8 cellular contexts compared by ENCODE assay signal in genomic region chr19:38792250-38793111, GRCh38. TPM values are rescaled to one million over a fixed set of nuclear protein-coding genes. Genes with fewer than 3 reads are reported as not detected.
DNase-seq lines count a peak whose midpoint lies in the region; ATAC-seq, FAIRE-seq and TF ChIP-seq lines count a peak whose summit lies in the region.

No MANE protein-coding gene starts in this region.

- DNase-seq in CD4-positive, alpha-beta memory T cell = peak in 3 of 5 donors; percentile 5 to 17 (median 15)
- DNase-seq in activated CD4-positive, alpha-beta T cell treated with anti-CD3 and anti-CD28 coated beads, Interleukin-2, amount 10 ng/mL, durations not matched to agents 7 days and 5 days = no peak
- DNase-seq in epithelial cell of esophagus (ENCODE audit: low read depth) (peak; percentile 38), pancreas (peak in 1 of 6 donors; percentile 46), HEK293T (ENCODE audit: extremely low spot score) (no peak), NCI-H524 treated with DMSO at 0.1 percent for 48 hours (lab: John Stamatoyannopoulos, UW) (no peak), cerebellum (ENCODE audit: low spot score) (no peak)

- peak overlapping the region; percentile 32 to 78 (median 74) for H3K4me3 Mint-ChIP-seq in CD4-positive, alpha-beta memory T cell
- H3K4me3 Mint-ChIP-seq in activated CD4-positive, alpha-beta T cell treated with anti-CD3 and anti-CD28 coated beads, Interleukin-2, amount 10 ng/mL, durations not matched to agents 7 days and 5 days = peak overlapping the region; percentile 25

- H3K27ac ChIP-seq in CD4-positive, alpha-beta memory T cell (ENCODE audit: low read depth, low read length) = no peak overlapping the region
- H3K27ac ChIP-seq in pancreas = no peak overlapping the region

- no peaks in the 10 kb centered on the region for H3K9me3 ChIP-seq in CD4-positive, alpha-beta memory T cell (ENCODE audit: control insufficient read depth in 1 of 2, low read length in 2 of 2)
- no peaks in the 10 kb centered on the region for H3K9me3 ChIP-seq in pancreas

- peak overlapping the region in 2 of 7 donors; percentile 65 to 84 for H3K27ac Mint-ChIP-seq in CD4-positive, alpha-beta memory T cell
- H3K27ac Mint-ChIP-seq in activated CD4-positive, alpha-beta T cell treated with anti-CD3 and anti-CD28 coated beads, Interleukin-2, amount 10 ng/mL, durations not matched to agents 7 days and 5 days = no peak overlapping the region

- WGBS in pancreas, 2 donors = 46 to 50% methylated on average over 58 to 65 of the region's 71 CpGs

- no peaks in the 10 kb centered on the region for H3K36me3 Mint-ChIP-seq in CD4-positive, alpha-beta memory T cell
- H3K36me3 Mint-ChIP-seq in activated CD4-positive, alpha-beta T cell treated with anti-CD3 and anti-CD28 coated beads, Interleukin-2, amount 10 ng/mL, durations not matched to agents 7 days and 5 days (ENCODE audit: low read depth) = no peaks in the 10 kb centered on the region

- intact Hi-C loops in CD4-positive, alpha-beta memory T cell (cut with micrococcal nuclease) = no loop called here
- intact Hi-C loops in pancreas (cut with DNase I) = loop anchor here in 1 of 3 donors (2.0 kb wide), 1 partner anchor 18 kb away; no protein-coding TSS in a partner anchor

- H3K4me3 ChIP-seq in CD4-positive, alpha-beta memory T cell (ENCODE audit: low read length in 2 of 2) = peak overlapping the region in 1 of 2 donors; percentile 14
- H3K4me3 ChIP-seq in epithelial cell of esophagus (ENCODE audit: low read length) = peak overlapping the region; percentile 14
- H3K4me3 ChIP-seq in pancreas = peak overlapping the region in 1 of 4 donors; percentile 25

- CTCF ChIA-PET in CD4-positive, alpha-beta memory T cell (lab: Charles Lee; ENCODE audit: partially characterized antibody) = interaction anchor here (1.0 kb wide), 2 partner anchors 23 to 77 kb away, joined by 3 to 5 read pairs; no protein-coding TSS in a partner anchor
- CTCF ChIA-PET in activated CD4-positive, alpha-beta T cell treated with anti-CD3 and anti-CD28 coated beads, Interleukin-2, amount 10 ng/mL, durations not matched to agents 7 days and 5 days (lab: Charles Lee) = interaction anchor here (1.0 to 1.9 kb wide), 3 partner anchors 15 to 23 kb away, joined by 3 to 6 read pairs (median 4); partner anchors contain the start of gene LGALS4
- CTCF ChIA-PET in HEK293T (lab: Yijun Ruan, JAX) = no interaction called here

- no peaks in the 10 kb centered on the region for H3K27me3 Mint-ChIP-seq in CD4-positive, alpha-beta memory T cell
- peaks cover 10% of the 10 kb centered on the region for H3K27me3 Mint-ChIP-seq in activated CD4-positive, alpha-beta T cell treated with anti-CD3 and anti-CD28 coated beads, Interleukin-2, amount 10 ng/mL, durations not matched to agents 7 days and 5 days

- no peaks in the 10 kb centered on the region for H3K36me3 ChIP-seq in CD4-positive, alpha-beta memory T cell (ENCODE audit: insufficient read depth, low read length)
- no peaks in the 10 kb centered on the region for H3K36me3 ChIP-seq in pancreas

- POLR2A ChIA-PET in CD4-positive, alpha-beta memory T cell (lab: Charles Lee; ENCODE audit: partially characterized antibody) = interaction anchor here (0.6 to 1.7 kb wide), 4 partner anchors 18 to 77 kb away, joined by 3 to 5 read pairs (median 4); partner anchors contain the start of gene ECH1
- POLR2A ChIA-PET in activated CD4-positive, alpha-beta T cell treated with anti-CD3 and anti-CD28 coated beads, Interleukin-2, amount 10 ng/mL, durations not matched to agents 7 days and 5 days (lab: Charles Lee) = interaction anchor here (0.7 kb wide), 1 partner anchor 108 kb away, joined by 3 read pairs; the partner anchor contains the start of gene NFKBIB
- POLR2A ChIA-PET in HEK293T (lab: Yijun Ruan, JAX) = no interaction called here

- peak; percentile 33 for TF ChIP-seq CTCF in epithelial cell of esophagus (IDR thresholded peaks at IDR 0.05; ENCODE audit: insufficient read depth, low read depth, low read length, missing control alignments)
- no peak for TF ChIP-seq CTCF in pancreas (IDR thresholded peaks at IDR 0.05)

- no peaks in the 10 kb centered on the region for H3K9me3 Mint-ChIP-seq in CD4-positive, alpha-beta memory T cell
- no peaks in the 10 kb centered on the region for H3K9me3 Mint-ChIP-seq in activated CD4-positive, alpha-beta T cell treated with anti-CD3 and anti-CD28 coated beads, Interleukin-2, amount 10 ng/mL, durations not matched to agents 7 days and 5 days

- H3K4me1 Mint-ChIP-seq in CD4-positive, alpha-beta memory T cell = peaks cover 0 to 7% (median 5%) of the 10 kb centered on the region in 4 donors
- H3K4me1 Mint-ChIP-seq in activated CD4-positive, alpha-beta T cell treated with anti-CD3 and anti-CD28 coated beads, Interleukin-2, amount 10 ng/mL, durations not matched to agents 7 days and 5 days = peaks cover 10% of the 10 kb centered on the region

- FAIRE-seq in pancreas (lab: Jason Lieb, UNC) = no peak

- ATAC-seq in pancreas (peak in 3 of 4 donors; percentile 15 to 38 (median 19)), HG03565 (IDR thresholded peaks at IDR 0.05; ENCODE audit: unreplicated experiment) (no peak)

- H3K4me1 ChIP-seq in CD4-positive, alpha-beta memory T cell (ENCODE audit: insufficient read depth, low read length) = no peaks in the 10 kb centered on the region
- H3K4me1 ChIP-seq in pancreas = no peaks in the 10 kb centered on the region

- H3K27me3 ChIP-seq in CD4-positive, alpha-beta memory T cell (ENCODE audit: insufficient read depth, low read length) = no peaks in the 10 kb centered on the region
- no peaks in the 10 kb centered on the region for H3K27me3 ChIP-seq in pancreas

TF ChIP-seq in HEK293T, 16 proteins besides CTCF, POLR2A, EP300 and RAD21:
- TF ChIP-seq SUZ12 (IDR thresholded peaks at IDR 0.05) (no peak), BHLHE40 (IDR thresholded peaks at IDR 0.05; ENCODE audit: borderline replicate concordance) (no peak), LEF1 (IDR thresholded peaks at IDR 0.05; ENCODE audit: borderline replicate concordance) (no peak), NFRKB (IDR thresholded peaks at IDR 0.05) (no peak), ELF4 (IDR thresholded peaks at IDR 0.05) (no peak), CTBP1 (IDR thresholded peaks at IDR 0.05; ENCODE audit: borderline replicate concordance) (no peak), PKNOX1 (IDR thresholded peaks at IDR 0.05) (no peak), FOXM1 (IDR thresholded peaks at IDR 0.05; ENCODE audit: borderline replicate concordance) (no peak), FOXK2 (IDR thresholded peaks at IDR 0.05) (no peak), ZNF384 (IDR thresholded peaks at IDR 0.05) (no peak), SP1 (IDR thresholded peaks at IDR 0.05) (no peak)

RNA-seq across cellular contexts. Expression of gene LGALS7B, which starts 3.5 kb away (rescaled TPM):
- not detected for total RNA-seq in CD4-positive, alpha-beta memory T cell
- polyA plus RNA-seq in CD4-positive, alpha-beta memory T cell = not detected
- not detected for total RNA-seq in activated CD4-positive, alpha-beta T cell treated with anti-CD3 and anti-CD28 coated beads, Interleukin-2, amount 10 ng/mL, durations not matched to agents 7 days and 5 days
- total RNA-seq in pancreas (not detected), cerebellum (not detected)
- polyA plus RNA-seq in pancreas = under 1 TPM in 1 of 2 donors, not detected in 1; 0.38 TPM

RNA-seq across cellular contexts. Expression of gene LGALS7, which starts 19.2 kb away (rescaled TPM):
- not detected for total RNA-seq in CD4-positive, alpha-beta memory T cell
- polyA plus RNA-seq in CD4-positive, alpha-beta memory T cell = not detected
- not detected for total RNA-seq in activated CD4-positive, alpha-beta T cell treated with anti-CD3 and anti-CD28 coated beads, Interleukin-2, amount 10 ng/mL, durations not matched to agents 7 days and 5 days
- total RNA-seq in pancreas = not detected
- polyA plus RNA-seq in pancreas = not detected
- total RNA-seq in cerebellum = not detected

RNA-seq across cellular contexts. Expression of gene LGALS4, which starts 20.3 kb away (rescaled TPM):
- 1 to 10 TPM; 4.7 to 6.1 TPM for total RNA-seq in CD4-positive, alpha-beta memory T cell
- not detected for polyA plus RNA-seq in CD4-positive, alpha-beta memory T cell
- total RNA-seq in activated CD4-positive, alpha-beta T cell treated with anti-CD3 and anti-CD28 coated beads, Interleukin-2, amount 10 ng/mL, durations not matched to agents 7 days and 5 days = 1 to 10 TPM; 2.1 to 2.3 TPM
- total RNA-seq in pancreas (10 to 100 TPM; 14.2 to 87.7 (median 63.7) TPM), cerebellum (3.2 TPM)
- polyA plus RNA-seq in pancreas = 100 to 1,000 TPM in 1 of 2 donors, 10 to 100 TPM in 1; 80.9 to 135 TPM

RNA-seq across cellular contexts. Expression of gene ECH1, which starts 39.1 kb away (rescaled TPM):
- 100 to 1,000 TPM; 135 to 143 TPM for total RNA-seq in CD4-positive, alpha-beta memory T cell
- polyA plus RNA-seq in CD4-positive, alpha-beta memory T cell = 100 to 1,000 TPM; 245 to 294 TPM
- 100 to 1,000 TPM; 143 to 144 TPM for total RNA-seq in activated CD4-positive, alpha-beta T cell treated with anti-CD3 and anti-CD28 coated beads, Interleukin-2, amount 10 ng/mL, durations not matched to agents 7 days and 5 days
- total RNA-seq in pancreas (100 to 1,000 TPM in 1 of 6 donors, 10 to 100 TPM in 5; 70.7 to 126 (median 92.5) TPM), cerebellum (34.5 TPM)
- 100 to 1,000 TPM; 112 to 197 TPM for polyA plus RNA-seq in pancreas

RNA-seq across cellular contexts. Expression of gene CAPN12, which starts 48.2 kb away (rescaled TPM):
- total RNA-seq in CD4-positive, alpha-beta memory T cell = 10 to 100 TPM; 16.8 to 19.5 TPM
- polyA plus RNA-seq in CD4-positive, alpha-beta memory T cell = 1 to 10 TPM; 3.9 to 9.9 TPM
- total RNA-seq in activated CD4-positive, alpha-beta T cell treated with anti-CD3 and anti-CD28 coated beads, Interleukin-2, amount 10 ng/mL, durations not matched to agents 7 days and 5 days = 1 to 10 TPM; 3.5 to 3.7 TPM
- 1 to 10 TPM; 2.3 to 8.8 (median 7.1) TPM for total RNA-seq in pancreas
- 10 to 100 TPM; 40.4 to 46.3 TPM for polyA plus RNA-seq in pancreas
- total RNA-seq in cerebellum = 0.54 TPM

Comparison
In these comparisons a context has a peak if more than half of its experiments do, and no peak if none do; other contexts are left out.
1. DNase-seq: peak in CD4-positive, alpha-beta memory T cell (3 of 5) and epithelial cell of esophagus (single experiment); none in activated CD4-positive, alpha-beta T cell treated with anti-CD3 and anti-CD28 coated beads, Interleukin-2, amount 10 ng/mL, durations not matched to agents 7 days and 5 days (single experiment), HEK293T (single experiment), NCI-H524 treated with DMSO at 0.1 percent for 48 hours (single experiment) and cerebellum (single experiment).